In genomic region chr17:39740357-39741111, GRCh38 we compare ENCODE assay signal across 10 cellular contexts. TPM values are rescaled to one million over a fixed set of nuclear protein-coding genes. Genes with fewer than 3 reads are reported as not detected.
DNase-seq lines count a peak whose midpoint lies in the region; ATAC-seq, FAIRE-seq and TF ChIP-seq lines count a peak whose summit lies in the region.
"Had no signal": no experiment of that assay in that cellular context is flagged by ENCODE, and none has a peak within 500 bp of the region (broad histone marks: within the 10 kb centered on the region; RNA-seq: fewer than 3 reads in every experiment).

No MANE protein-coding gene starts in this region.

- no peak for DNase-seq in activated naive CD4-positive, alpha-beta T cell treated with anti-CD3 and anti-CD28 coated beads, Interleukin-2, amount 50 U/mL, for 16 hours
- DNase-seq in activated T-helper 1 cell treated with anti-CD3 and anti-CD28 coated beads, Interleukin-12 subunit alpha, Interleukin-12 subunit beta, Interleukin-2, Interleukin-4 antibody, amounts not matched to agents 30 ng/mL and 10 ng/mL and 1 ng/mL, durations not matched to agents 14 hours and 24 hours and 36 hours (ENCODE audit: low spot score): no peak
- peak; percentile 94 for DNase-seq in kidney
- DNase-seq in activated CD4-positive, CD25-positive, alpha-beta regulatory T cell (lab: John Stamatoyannopoulos, UW): no peak
- DNase-seq: activated CD4-positive, CD25-positive, alpha-beta regulatory T cell treated with anti-CD3 and anti-CD28 coated beads, Interleukin-2, amount 50 U/mL, for 72 hours had no signal

- ATAC-seq in GM21381 (IDR thresholded peaks at IDR 0.05; ENCODE audit: unreplicated experiment) (no peak), GM19467 (IDR thresholded peaks at IDR 0.05; ENCODE audit: unreplicated experiment) (no peak)

- H3K4me1 Mint-ChIP-seq in activated naive CD4-positive, alpha-beta T cell treated with anti-CD3 and anti-CD28 coated beads, Interleukin-2, amount 50 U/mL, for 24 hours: peaks cover 16% of the 10 kb centered on the region
- H3K4me1 Mint-ChIP-seq in activated T-helper 1 cell treated with anti-CD3 and anti-CD28 coated beads, Interleukin-12 subunit alpha, Interleukin-12 subunit beta, Interleukin-2, Interleukin-4 antibody, amounts not matched to agents 30 ng/mL and 10 ng/mL and 1 ng/mL, durations not matched to agents 14 hours and 24 hours and 36 hours (ENCODE audit: low read depth): peaks cover 33% of the 10 kb centered on the region

- H3K9me3 ChIP-seq in kidney (ENCODE audit: control insufficient read depth in 1 of 2, low read length in 2 of 2): no peaks in the 10 kb centered on the region

- H3K9ac ChIP-seq in kidney (ENCODE audit: low read length in 2 of 2): peak overlapping the region; percentile 71 to 95

- H3K4me3 ChIP-seq in kidney (ENCODE audit: low read length in 2 of 2) (peak overlapping the region; percentile 66 to 84), urinary bladder (ENCODE audit: low read depth, low read length) (no peak overlapping the region)

- H3K27me3 Mint-ChIP-seq in activated naive CD4-positive, alpha-beta T cell treated with anti-CD3 and anti-CD28 coated beads, Interleukin-2, amount 50 U/mL, for 24 hours: peaks cover 5% of the 10 kb centered on the region
- peaks cover 17% of the 10 kb centered on the region for H3K27me3 Mint-ChIP-seq in activated T-helper 1 cell treated with anti-CD3 and anti-CD28 coated beads, Interleukin-12 subunit alpha, Interleukin-12 subunit beta, Interleukin-2, Interleukin-4 antibody, amounts not matched to agents 30 ng/mL and 10 ng/mL and 1 ng/mL, durations not matched to agents 14 hours and 24 hours and 36 hours (ENCODE audit: insufficient read depth)
- H3K27me3 Mint-ChIP-seq: stimulated activated naive CD8-positive, alpha-beta T cell treated with anti-CD3 and anti-CD28 coated beads, Interleukin-15, Interleukin-2, amounts not matched to agents 100 ng/mL and 50 ng/mL, for 24 hours had no signal

- peak overlapping the region; percentile 94 to 96 for H3K27ac ChIP-seq in kidney (ENCODE audit: low read depth in 2 of 2, low read length in 2 of 2)
- peak overlapping the region; percentile 79 for H3K27ac ChIP-seq in urinary bladder (ENCODE audit: low read depth)

- peaks cover 7 to 14% of the 10 kb centered on the region in 2 donors for H3K4me1 ChIP-seq in kidney (ENCODE audit: control insufficient read depth in 1 of 2, insufficient read depth in 1 of 2, low read depth in 1 of 2, low read length in 2 of 2)
- no peaks in the 10 kb centered on the region for H3K4me1 ChIP-seq in urinary bladder (ENCODE audit: insufficient read depth)

- FAIRE-seq in kidney (lab: Jason Lieb, UNC): no peak

- WGBS in urinary bladder: 33% methylated on average over 16 of the region's 16 CpGs

- no peak overlapping the region for H3K4me3 Mint-ChIP-seq in activated naive CD4-positive, alpha-beta T cell treated with anti-CD3 and anti-CD28 coated beads, Interleukin-2, amount 50 U/mL, for 24 hours
- peak overlapping the region; percentile 47 for H3K4me3 Mint-ChIP-seq in activated T-helper 1 cell treated with anti-CD3 and anti-CD28 coated beads, Interleukin-12 subunit alpha, Interleukin-12 subunit beta, Interleukin-2, Interleukin-4 antibody, amounts not matched to agents 30 ng/mL and 10 ng/mL and 1 ng/mL, durations not matched to agents 14 hours and 24 hours and 36 hours
- H3K4me3 Mint-ChIP-seq: stimulated activated naive CD8-positive, alpha-beta T cell treated with anti-CD3 and anti-CD28 coated beads, Interleukin-15, Interleukin-2, amounts not matched to agents 100 ng/mL and 50 ng/mL, for 24 hours had no signal

- intact Hi-C loops in activated T-helper 1 cell treated with anti-CD3 and anti-CD28 coated beads, Interleukin-12 subunit alpha, Interleukin-12 subunit beta, Interleukin-2, Interleukin-4 antibody, amounts not matched to agents 30 ng/mL and 10 ng/mL and 1 ng/mL, durations not matched to agents 14 hours and 24 hours and 36 hours (cut with micrococcal nuclease): no loop called here
- intact Hi-C loops in kidney (cut with DNase I): no loop called here

- no peaks in the 10 kb centered on the region for H3K9me3 Mint-ChIP-seq in activated naive CD4-positive, alpha-beta T cell treated with anti-CD3 and anti-CD28 coated beads, Interleukin-2, amount 50 U/mL, for 24 hours
- no peaks in the 10 kb centered on the region for H3K9me3 Mint-ChIP-seq in activated T-helper 1 cell treated with anti-CD3 and anti-CD28 coated beads, Interleukin-12 subunit alpha, Interleukin-12 subunit beta, Interleukin-2, Interleukin-4 antibody, amounts not matched to agents 30 ng/mL and 10 ng/mL and 1 ng/mL, durations not matched to agents 14 hours and 24 hours and 36 hours
- H3K9me3 Mint-ChIP-seq: stimulated activated naive CD8-positive, alpha-beta T cell treated with anti-CD3 and anti-CD28 coated beads, Interleukin-15, Interleukin-2, amounts not matched to agents 100 ng/mL and 50 ng/mL, for 24 hours had no signal

- TF ChIP-seq CTCF in kidney (IDR thresholded peaks at IDR 0.05; ENCODE audit: borderline replicate concordance, extremely low read depth, insufficient read depth): no peak

- peaks cover 11 to 33% of the 10 kb centered on the region in 2 donors for H3K36me3 ChIP-seq in kidney (ENCODE audit: control insufficient read depth in 1 of 2, insufficient read depth in 2 of 2, low read length in 2 of 2)
- H3K36me3 ChIP-seq in urinary bladder (ENCODE audit: insufficient read depth): no peaks in the 10 kb centered on the region

- H3K27ac Mint-ChIP-seq in activated naive CD4-positive, alpha-beta T cell treated with anti-CD3 and anti-CD28 coated beads, Interleukin-2, amount 50 U/mL, for 24 hours: peak overlapping the region; percentile 17
- no peak overlapping the region for H3K27ac Mint-ChIP-seq in activated T-helper 1 cell treated with anti-CD3 and anti-CD28 coated beads, Interleukin-12 subunit alpha, Interleukin-12 subunit beta, Interleukin-2, Interleukin-4 antibody, amounts not matched to agents 30 ng/mL and 10 ng/mL and 1 ng/mL, durations not matched to agents 14 hours and 24 hours and 36 hours
- H3K27ac Mint-ChIP-seq: stimulated activated naive CD8-positive, alpha-beta T cell treated with anti-CD3 and anti-CD28 coated beads, Interleukin-15, Interleukin-2, amounts not matched to agents 100 ng/mL and 50 ng/mL, for 24 hours had no signal

- no peaks in the 10 kb centered on the region for H3K36me3 Mint-ChIP-seq in activated naive CD4-positive, alpha-beta T cell treated with anti-CD3 and anti-CD28 coated beads, Interleukin-2, amount 50 U/mL, for 24 hours
- no peaks in the 10 kb centered on the region for H3K36me3 Mint-ChIP-seq in activated T-helper 1 cell treated with anti-CD3 and anti-CD28 coated beads, Interleukin-12 subunit alpha, Interleukin-12 subunit beta, Interleukin-2, Interleukin-4 antibody, amounts not matched to agents 30 ng/mL and 10 ng/mL and 1 ng/mL, durations not matched to agents 14 hours and 24 hours and 36 hours (ENCODE audit: low read depth)

RNA-seq across cellular contexts. Expression of gene GRB7, which starts 2.8 kb away (rescaled TPM):
- 0.64 and 0.73 TPM in 2 replicates for total RNA-seq in activated T-helper 1 cell treated with anti-CD3 and anti-CD28 coated beads, Interleukin-12 subunit alpha, Interleukin-12 subunit beta, Interleukin-2, Interleukin-4 antibody, amounts not matched to agents 30 ng/mL and 10 ng/mL and 1 ng/mL, durations not matched to agents 14 hours and 24 hours and 36 hours
- total RNA-seq in kidney (72.5 TPM), urinary bladder (2.9 TPM)
- polyA plus RNA-seq in kidney (ENCODE audit: insufficient read depth, low read depth, low replicate concordance) (20.9 TPM), urinary bladder (2.7 TPM)

RNA-seq across cellular contexts. Expression of gene MIEN1, which starts 10.2 kb away (rescaled TPM):
- 33.3 and 37.1 TPM in 2 replicates for total RNA-seq in activated T-helper 1 cell treated with anti-CD3 and anti-CD28 coated beads, Interleukin-12 subunit alpha, Interleukin-12 subunit beta, Interleukin-2, Interleukin-4 antibody, amounts not matched to agents 30 ng/mL and 10 ng/mL and 1 ng/mL, durations not matched to agents 14 hours and 24 hours and 36 hours
- 51.6 TPM for total RNA-seq in kidney
- polyA plus RNA-seq in kidney (ENCODE audit: insufficient read depth, low read depth, low replicate concordance): 186 TPM
- total RNA-seq in urinary bladder: 7.9 TPM
- 60.5 TPM for polyA plus RNA-seq in urinary bladder

RNA-seq across cellular contexts. Expression of gene ERBB2, which starts 40.7 kb away (rescaled TPM):
- total RNA-seq in activated T-helper 1 cell treated with anti-CD3 and anti-CD28 coated beads, Interleukin-12 subunit alpha, Interleukin-12 subunit beta, Interleukin-2, Interleukin-4 antibody, amounts not matched to agents 30 ng/mL and 10 ng/mL and 1 ng/mL, durations not matched to agents 14 hours and 24 hours and 36 hours: 2.5 and 3.0 TPM in 2 replicates
- total RNA-seq in kidney (186 TPM), urinary bladder (60.5 TPM)
- polyA plus RNA-seq in kidney (ENCODE audit: insufficient read depth, low read depth, low replicate concordance) (76.5 TPM), urinary bladder (38.3 TPM)

RNA-seq across cellular contexts. Expression of gene PGAP3, which starts 52.7 kb away (rescaled TPM):
- total RNA-seq in activated T-helper 1 cell treated with anti-CD3 and anti-CD28 coated beads, Interleukin-12 subunit alpha, Interleukin-12 subunit beta, Interleukin-2, Interleukin-4 antibody, amounts not matched to agents 30 ng/mL and 10 ng/mL and 1 ng/mL, durations not matched to agents 14 hours and 24 hours and 36 hours: 14.4 and 16.9 TPM in 2 replicates
- 48.5 TPM for total RNA-seq in kidney
- 33.8 TPM for polyA plus RNA-seq in kidney (ENCODE audit: insufficient read depth, low read depth, low replicate concordance)
- 10.0 TPM for total RNA-seq in urinary bladder
- polyA plus RNA-seq in urinary bladder: 19.1 TPM

Comparison
In these comparisons a context has a peak if more than half of its experiments do, and no peak if none do; other contexts are left out.
1. RNA of gene GRB7, which starts 2.8 kb away (total RNA-seq): 72.5 TPM in kidney (single experiment); 2.9 TPM in urinary bladder (single experiment) and 0.64 to 0.73 TPM in activated T-helper 1 cell treated with anti-CD3 and anti-CD28 coated beads, Interleukin-12 subunit alpha, Interleukin-12 subunit beta, Interleukin-2, Interleukin-4 antibody, amounts not matched to agents 30 ng/mL and 10 ng/mL and 1 ng/mL, durations not matched to agents 14 hours and 24 hours and 36 hours; every median in the first group is over 10 times any median in the second.
2. RNA of gene ERBB2, which starts 40.7 kb away (total RNA-seq): 186 TPM in kidney (single experiment) and 60.5 TPM in urinary bladder (single experiment); 2.5 to 3.0 TPM in activated T-helper 1 cell treated with anti-CD3 and anti-CD28 coated beads, Interleukin-12 subunit alpha, Interleukin-12 subunit beta, Interleukin-2, Interleukin-4 antibody, amounts not matched to agents 30 ng/mL and 10 ng/mL and 1 ng/mL, durations not matched to agents 14 hours and 24 hours and 36 hours; every median in the first group is over 10 times any median in the second.